ENCODE assay signal across 17 cellular contexts in genomic region chr6:81758221-81758620, GRCh38. TPM values are rescaled to one million over a fixed set of nuclear protein-coding genes. Genes with fewer than 3 reads are reported as not detected.
DNase-seq lines count a peak whose midpoint lies in the region; ATAC-seq and TF ChIP-seq lines count a peak whose summit lies in the region.
"Had no signal": no experiment of that assay in that cellular context is flagged by ENCODE, and none has a peak within 500 bp of the region (broad histone marks: within the 10 kb centered on the region; RNA-seq: fewer than 3 reads in every experiment).

No MANE protein-coding gene starts in this region.

- TF ChIP-seq POLR2A in GM18505 (IDR thresholded peaks at IDR 0.05; ENCODE audit: borderline replicate concordance, extremely low read depth, insufficient read depth, insufficient read length): no peak

- H3K4me1 Mint-ChIP-seq in activated naive CD8-positive, alpha-beta T cell treated with anti-CD3 and anti-CD28 coated beads for 36 hours: no peaks in the 10 kb centered on the region

- H3K9me3 Mint-ChIP-seq in activated naive CD8-positive, alpha-beta T cell treated with anti-CD3 and anti-CD28 coated beads for 36 hours: no peaks in the 10 kb centered on the region
- H3K9me3 Mint-ChIP-seq: CD8-positive, alpha-beta memory T cell; T-helper 1 cell treated with Interleukin-12 subunit alpha and Interleukin-12 subunit beta and Interleukin-4 antibody, amounts not matched to agents 30 μg/mL and 1 μg/mL, for 36 hours had no signal

- H3K36me3 Mint-ChIP-seq in activated naive CD8-positive, alpha-beta T cell treated with anti-CD3 and anti-CD28 coated beads for 36 hours: no peaks in the 10 kb centered on the region
- H3K36me3 Mint-ChIP-seq: CD8-positive, alpha-beta memory T cell had no signal

- H3K4me3 Mint-ChIP-seq in activated naive CD8-positive, alpha-beta T cell treated with anti-CD3 and anti-CD28 coated beads for 36 hours: no peak overlapping the region
- H3K4me3 Mint-ChIP-seq: CD8-positive, alpha-beta memory T cell; T-helper 1 cell treated with Interleukin-12 subunit alpha and Interleukin-12 subunit beta and Interleukin-4 antibody, amounts not matched to agents 30 μg/mL and 1 μg/mL, for 36 hours had no signal

- DNase-seq in SIG-M5 treated with dmso at 0.1 percent for 504 hours (lab: John Stamatoyannopoulos, UW; ENCODE audit: unreplicated experiment) (peak; percentile 38), SIG-M5 (lab: John Stamatoyannopoulos, UW) (no peak), NOMO-1 treated with DMSO at 0.1 percent for 48 hours (lab: John Stamatoyannopoulos, UW; ENCODE audit: unreplicated experiment) (peak; percentile 69), fibroblast of pulmonary artery (ENCODE audit: low read depth) (peak; percentile 70), DMS 273 treated with DMSO at 0.1 percent for 48 hours (lab: John Stamatoyannopoulos, UW) (no peak)
- DNase-seq in activated naive CD8-positive, alpha-beta T cell treated with anti-CD3 and anti-CD28 coated beads for 36 hours: no peak
- DNase-seq: CD8-positive, alpha-beta memory T cell; DMS53; MM.1S; NCI-H1694; NCI-H2107; NCI-H446 treated with DMSO at 0.1 percent for 48 hours; NCI-H526 treated with DMSO at 0.1 percent for 48 hours; SJCRH30 had no signal

- ATAC-seq in GM18505 (IDR thresholded peaks at IDR 0.05; ENCODE audit: unreplicated experiment): no peak
- ATAC-seq: Panc1 had no signal

- H3K27ac Mint-ChIP-seq in activated naive CD8-positive, alpha-beta T cell treated with anti-CD3 and anti-CD28 coated beads for 36 hours: no peak overlapping the region
- H3K27ac Mint-ChIP-seq: CD8-positive, alpha-beta memory T cell; T-helper 1 cell treated with Interleukin-12 subunit alpha and Interleukin-12 subunit beta and Interleukin-4 antibody, amounts not matched to agents 30 μg/mL and 1 μg/mL, for 36 hours had no signal

- H3K4me3 ChIP-seq in fibroblast of pulmonary artery (replicated peaks; ENCODE audit: low read depth, low read length): no peak overlapping the region
- H3K4me3 ChIP-seq: SJCRH30 had no signal

- no peak for TF ChIP-seq CTCF in fibroblast of pulmonary artery (IDR thresholded peaks at IDR 0.05; ENCODE audit: low read length, missing control alignments)

- H3K27me3 Mint-ChIP-seq in activated naive CD8-positive, alpha-beta T cell treated with anti-CD3 and anti-CD28 coated beads for 36 hours: peaks cover 4% of the 10 kb centered on the region

RNA-seq across cellular contexts. Expression of gene TENT5A, which starts 5.7 kb away (rescaled TPM):
- total RNA-seq in activated naive CD8-positive, alpha-beta T cell treated with anti-CD3 and anti-CD28 coated beads for 36 hours: under 1 TPM; 0.76 to 0.94 TPM

Comparison
In these comparisons a context has a peak if more than half of its experiments do, and no peak if none do; other contexts are left out.
1. DNase-seq: peak in SIG-M5 treated with dmso at 0.1 percent for 504 hours (single experiment), NOMO-1 treated with DMSO at 0.1 percent for 48 hours (single experiment) and fibroblast of pulmonary artery (single experiment); none in SIG-M5 (single experiment), DMS 273 treated with DMSO at 0.1 percent for 48 hours (single experiment) and activated naive CD8-positive, alpha-beta T cell treated with anti-CD3 and anti-CD28 coated beads for 36 hours (single experiment).